ENCODE assay signal across 8 cellular contexts in the genomic region with DNA sequence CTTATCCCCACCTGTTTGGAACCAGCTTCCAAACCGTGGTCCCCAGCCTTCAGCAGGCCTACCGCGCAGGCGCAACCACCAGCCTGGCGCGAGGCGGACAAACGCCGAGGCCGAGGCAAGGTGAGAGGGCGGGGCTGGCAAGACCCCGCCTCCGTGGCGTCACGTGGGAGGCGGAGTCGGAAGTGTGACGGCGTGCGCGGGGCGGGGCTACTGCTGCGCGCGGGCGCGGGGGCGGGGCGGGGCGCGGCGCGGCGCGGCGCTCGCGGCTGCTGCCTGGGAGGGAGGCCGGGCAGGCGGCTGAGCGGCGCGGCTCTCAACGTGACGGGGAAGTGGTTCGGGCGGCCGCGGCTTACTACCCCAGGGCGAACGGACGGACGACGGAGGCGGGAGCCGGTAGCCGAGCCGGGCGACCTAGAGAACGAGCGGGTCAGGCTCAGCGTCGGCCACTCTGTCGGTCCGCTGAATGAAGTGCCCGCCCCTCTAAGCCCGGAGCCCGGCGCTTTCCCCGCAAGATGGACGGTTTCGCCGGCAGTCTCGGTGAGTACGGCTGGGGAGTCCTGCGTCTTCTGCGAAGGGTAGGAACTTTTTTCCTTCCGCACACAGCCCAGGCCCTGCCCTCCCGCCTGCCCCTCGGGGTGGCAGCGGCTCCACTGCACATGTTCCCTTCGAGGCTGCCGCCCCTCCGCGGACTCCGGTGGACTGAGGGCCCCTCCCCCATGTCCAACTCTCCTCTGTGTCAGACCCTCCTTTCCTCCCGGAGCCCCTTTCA. TPM values are rescaled to one million over a fixed set of nuclear protein-coding genes. Genes with fewer than 3 reads are reported as not detected.
DNase-seq lines count a peak whose midpoint lies in the region; ATAC-seq and TF ChIP-seq lines count a peak whose summit lies in the region.

EML4 (plus strand) TSS at position 254 of the 769 bp plus-strand sequence; CDS start at position 513, 259 bp downstream.

- no peak for TF ChIP-seq CTCF in AG10803 (conservative IDR thresholded peaks at IDR 0.05; ENCODE audit: low read length)

- peak within 1 kb of the TSS; percentile 88 for H3K4me3 ChIP-seq in AG10803 (ENCODE audit: low read length)

- peak; percentile 71 for ATAC-seq in GM19043 (IDR thresholded peaks at IDR 0.05; ENCODE audit: low read depth, unreplicated experiment)
- ATAC-seq in HG03354 (IDR thresholded peaks at IDR 0.05; ENCODE audit: poor library complexity, severe bottlenecking, unreplicated experiment): peak; percentile 88

- peak; percentile 87 for DNase-seq in AG10803 (ENCODE audit: low read depth)
- DNase-seq in NCI-H510A (lab: John Stamatoyannopoulos, UW): peak; percentile 77
- peak; percentile 85 to 87 for DNase-seq in activated CD4-positive, alpha-beta T cell treated with anti-CD3 and anti-CD28 coated beads for 24 hours (ENCODE audit: low read depth in 2 of 2)
- peak; percentile 97 for DNase-seq in cerebellum (ENCODE audit: low spot score)
- peak; percentile 83 for DNase-seq in kidney glomerular epithelial cell (lab: John Stamatoyannopoulos, UW)
- DNase-seq in stimulated activated CD4-positive, alpha-beta T cell treated with anti-CD3 and anti-CD28 coated beads, Interleukin-15, amount 100 ng/mL, for 48 hours (ENCODE audit: low read depth in 2 of 2): peak; percentile 86 to 88

RNA-seq across cellular contexts. Expression of gene EML4, which starts in this region (rescaled TPM):
- total RNA-seq in cerebellum: 48.5 TPM

Comparison
In these comparisons a context has a peak if more than half of its experiments do, and no peak if none do; other contexts are left out.
1. Peak in every context shown above with its lines: DNase-seq, ATAC-seq and H3K4me3 ChIP-seq.